In genomic region chr19:46766569-46767317, GRCh38 we compare ENCODE assay signal across 6 cellular contexts. TPM values are rescaled to one million over a fixed set of nuclear protein-coding genes. Genes with fewer than 3 reads are reported as not detected.
A peak's percentile ranks its signal among the peaks of the same experiment; 100 is the strongest.
DNase-seq lines count a peak whose midpoint lies in the region; ATAC-seq and TF ChIP-seq lines count a peak whose summit lies in the region.

No MANE protein-coding gene starts in this region.

- peaks cover 2% of the 10 kb centered on the region for H3K36me3 Mint-ChIP-seq in central memory CD8-positive, alpha-beta T cell (ENCODE audit: insufficient read depth)

- H3K9me3 Mint-ChIP-seq in central memory CD8-positive, alpha-beta T cell = no peaks in the 10 kb centered on the region

- no peak overlapping the region for H3K27ac Mint-ChIP-seq in central memory CD8-positive, alpha-beta T cell (ENCODE audit: low read depth)

- no peak overlapping the region for H3K4me3 Mint-ChIP-seq in central memory CD8-positive, alpha-beta T cell

- peaks cover 6% of the 10 kb centered on the region for H3K4me1 Mint-ChIP-seq in central memory CD8-positive, alpha-beta T cell

- ATAC-seq in central memory CD8-positive, alpha-beta T cell (replicated peaks; ENCODE audit: extremely low read depth, poor library complexity, severe bottlenecking) = peak; percentile 67
- peak; percentile 7 for ATAC-seq in sciatic nerve

- DNase-seq in RPMI7951 (ENCODE audit: low read depth) (peak; percentile 48), sciatic nerve (ENCODE audit: low spot score) (no peak), midbrain (lab: John Stamatoyannopoulos, UW) (no peak), foreskin melanocyte (no peak)
- no peak for DNase-seq in central memory CD8-positive, alpha-beta T cell (ENCODE audit: low spot score in 2 of 2)

- intact Hi-C loops in sciatic nerve (cut with DNase I) = no loop called here

- no peaks in the 10 kb centered on the region for H3K27me3 Mint-ChIP-seq in central memory CD8-positive, alpha-beta T cell

- peak; percentile 30 for TF ChIP-seq CTCF in GM12801 (IDR thresholded peaks at IDR 0.05; ENCODE audit: extremely low read depth, insufficient read length)

RNA-seq across cellular contexts. Expression of gene STRN4, which starts 20.5 kb away (rescaled TPM):
- total RNA-seq in RPMI7951 (2014; rRNA removed; shearing (Covaris generic)) = 33.6 and 42.8 TPM in 2 replicates
- 70.5 TPM for total RNA-seq in sciatic nerve

RNA-seq across cellular contexts. Expression of gene FKRP, which starts 20.9 kb away (rescaled TPM):
- total RNA-seq in RPMI7951 (2014; rRNA removed; shearing (Covaris generic)) = 5.4 and 9.2 TPM in 2 replicates
- 25.2 TPM for total RNA-seq in sciatic nerve

RNA-seq across cellular contexts. Expression of gene SLC1A5, which starts 21.7 kb away (rescaled TPM):
- 117 and 127 TPM in 2 replicates for total RNA-seq in RPMI7951 (2014; rRNA removed; shearing (Covaris generic))
- 71.0 TPM for total RNA-seq in sciatic nerve

RNA-seq across cellular contexts. Expression of gene PRKD2, which starts 49.8 kb away (rescaled TPM):
- 12.9 and 14.6 TPM in 2 replicates for total RNA-seq in RPMI7951 (2014; rRNA removed; shearing (Covaris generic))
- 54.0 TPM for total RNA-seq in sciatic nerve
